In genomic region chr22:31943206-31943975, GRCh38 we compare ENCODE assay signal across 8 cellular contexts. TPM values are rescaled to one million over a fixed set of nuclear protein-coding genes. Genes with fewer than 3 reads are reported as not detected.
DNase-seq lines count a peak whose midpoint lies in the region; ATAC-seq, FAIRE-seq and TF ChIP-seq lines count a peak whose summit lies in the region.

No MANE protein-coding gene starts in this region.

- peak overlapping the region; percentile 35; the same call in 1 of the 2 replicates for H3K4me3 ChIP-seq in K562
- H3K4me3 ChIP-seq in mesendoderm (ENCODE audit: low read length): peak overlapping the region; percentile 34

- BruUV-seq in K562 (replicated peaks; lab: Mats Ljungman, UMichigan): TSS peak; percentile 89

- CTCF ChIA-PET in K562 (lab: Yijun Ruan, JAX; ENCODE audit: low intra/inter-chr PET ratio): no interaction called here

- H3K36me3 Mint-ChIP-seq in activated T-cell treated with anti-CD3 and anti-CD28 coated beads, Interleukin-2, amount 50 U/mL, for 4 hours (ENCODE audit: insufficient read depth): peaks cover 2% of the 10 kb centered on the region

- H3K9me3 Mint-ChIP-seq in activated T-cell treated with anti-CD3 and anti-CD28 coated beads, Interleukin-2, amount 50 U/mL, for 4 hours: no peaks in the 10 kb centered on the region

- WGBS in K562 (ENCODE audit: insufficient coverage, low coverage, missing lambda C conversion rate): 30% methylated on average over 14 of the region's 15 CpGs
- no CpG with 5 or more reads among the region's 15 CpGs for WGBS in mesendoderm (ENCODE audit: extremely low coverage, insufficient coverage, low lambda C conversion rate)

- H3K27me3 ChIP-seq in K562 (ENCODE audit: control insufficient read depth in 2 of 2, insufficient read depth in 2 of 2, low read length in 2 of 2) (no peaks in the 10 kb centered on the region), mesendoderm (ENCODE audit: insufficient read depth, low read length, poor library complexity) (no peaks in the 10 kb centered on the region)

- H3K18ac ChIP-seq in mesendoderm (ENCODE audit: low read length): peak overlapping the region; percentile 16

- H3K4me2 ChIP-seq in K562 (ENCODE audit: insufficient read depth, low read length) (peak overlapping the region; percentile 79), mesendoderm (ENCODE audit: low read length) (peak overlapping the region; percentile 88)

- H3K27ac ChIP-seq in K562 (ENCODE audit: extremely low read depth, low read depth, low read length) (peak overlapping the region; percentile 98), mesendoderm (ENCODE audit: low read depth, low read length) (peak overlapping the region; percentile 82)

- H2BK5ac ChIP-seq in mesendoderm (ENCODE audit: low read length): peak overlapping the region; percentile 27

- H3K27me3 Mint-ChIP-seq in activated T-cell treated with anti-CD3 and anti-CD28 coated beads, Interleukin-2, amount 50 U/mL, for 4 hours (ENCODE audit: low read depth): no peaks in the 10 kb centered on the region

- peak overlapping the region; percentile 1 for H2BK120ac ChIP-seq in mesendoderm (ENCODE audit: low read depth, low read length)

- no peak overlapping the region for H4K5ac ChIP-seq in mesendoderm (ENCODE audit: low read length)

- no peak for DNase-seq in activated T-cell treated with anti-CD3 and anti-CD28 coated beads, Interleukin-2, amount 50 U/mL, for 4 hours
- no peak for DNase-seq in activated T-cell treated with anti-CD3 and anti-CD28 coated beads, Interleukin-2, amount 50 U/mL, for 1 hour
- DNase-seq in K562 (ENCODE audit: extremely low read depth in 1 of 4, low spot score in 3 of 4) (no peak), mesendoderm (no peak), ureter (ENCODE audit: low spot score) (peak; percentile 48), AG08396 (ENCODE audit: low spot score) (no peak)

- H4K20me1 ChIP-seq in K562 (replicated peaks; ENCODE audit: control insufficient read depth, insufficient read depth, low read length): 0 out of 2 replicates have a peak, but pooled peaks cover 3% of the 10 kb centered on the region

- intact Hi-C loops in K562 (cut with micrococcal nuclease): no loop called here

- H3K9ac ChIP-seq in K562 (ENCODE audit: insufficient read depth in 1 of 2, low read depth in 2 of 2, low read length in 2 of 2) (peak overlapping the region; percentile 86 to 91), mesendoderm (ENCODE audit: low read length) (peak overlapping the region; percentile 91)

- H3K36me3 ChIP-seq in K562 (ENCODE audit: control insufficient read depth, insufficient read depth, low read length): peaks cover 30% of the 10 kb centered on the region
- H3K36me3 ChIP-seq in mesendoderm (ENCODE audit: control insufficient read depth, insufficient read depth, low read length): peaks cover 2% of the 10 kb centered on the region

- H3K79me1 ChIP-seq in mesendoderm (ENCODE audit: low read length): peaks cover 5% of the 10 kb centered on the region

- H3K79me2 ChIP-seq in K562 (ENCODE audit: control insufficient read depth, insufficient read depth, low read length): peaks cover 40% of the 10 kb centered on the region
- H3K79me2 ChIP-seq in mesendoderm (ENCODE audit: control insufficient read depth, insufficient read depth, low read length): peaks cover 37% of the 10 kb centered on the region

- H3K4me1 ChIP-seq in K562 (replicated peaks in 1 of 2; ENCODE audit: control insufficient read depth in 2 of 2, insufficient read depth in 2 of 2, low read length in 2 of 2) (peaks cover 20 to 24% of the 10 kb centered on the region in 2 experiments), mesendoderm (ENCODE audit: control insufficient read depth, low read depth, low read length) (no peaks in the 10 kb centered on the region)

- H2AK5ac ChIP-seq in mesendoderm (ENCODE audit: low read length): no peak overlapping the region

- peak overlapping the region; percentile 98 for H3K56ac ChIP-seq in mesendoderm (ENCODE audit: low read length)

- H3K4me1 Mint-ChIP-seq in activated T-cell treated with anti-CD3 and anti-CD28 coated beads, Interleukin-2, amount 50 U/mL, for 4 hours (ENCODE audit: low read depth): peaks cover 18% of the 10 kb centered on the region

- in situ Hi-C loops in K562 (cut with MboI): no loop called here

- no peak for TF ChIP-seq CTCF in K562 (IDR thresholded peaks at IDR 0.05 in 2 of 3, conservative IDR thresholded peaks at IDR 0.05 in 1 of 3; ENCODE audit: insufficient read depth in 2 of 3, low read depth in 1 of 3, low read length in 3 of 3)

- H2BK15ac ChIP-seq in mesendoderm (replicated peaks; ENCODE audit: low read depth): no peak overlapping the region

- no peak for ATAC-seq in activated T-cell treated with anti-CD3 and anti-CD28 coated beads, Interleukin-2, amount 50 U/mL, for 4 hours
- ATAC-seq in K562 (no peak), HG02571 (IDR thresholded peaks at IDR 0.05; ENCODE audit: unreplicated experiment) (no peak), HG03025 (IDR thresholded peaks at IDR 0.05; ENCODE audit: low FRiP score, unreplicated experiment) (no peak)

- no peaks in the 10 kb centered on the region for H3K9me3 ChIP-seq in K562 (replicated peaks; ENCODE audit: control insufficient read depth, insufficient read depth, low read depth, low read length)

- no peak for FAIRE-seq in K562 (lab: Jason Lieb, UNC)

- H2AFZ ChIP-seq in K562 (ENCODE audit: low read depth, low read length): peak overlapping the region; percentile 91

- H4K8ac ChIP-seq in mesendoderm (ENCODE audit: low read depth, low read length): no peak overlapping the region

- peak overlapping the region; percentile 66 for H3K4ac ChIP-seq in mesendoderm (ENCODE audit: low read depth, low read length)

- POLR2A ChIA-PET in K562 (lab: Yijun Ruan, JAX): no interaction called here

- TF ChIP-seq RAD21 in K562 (CRISPR knock-in tag; conservative IDR thresholded peaks at IDR 0.05 in 1 of 2, IDR thresholded peaks at IDR 0.05 in 1 of 2): no peak

- peak overlapping the region; percentile 6 for H3K23ac ChIP-seq in mesendoderm (ENCODE audit: low read length)

- TF ChIP-seq EP300 in K562 (IDR thresholded peaks at IDR 0.05; ENCODE audit: low read length): no peak

- peak overlapping the region; percentile 89 for H3K4me3 Mint-ChIP-seq in activated T-cell treated with anti-CD3 and anti-CD28 coated beads, Interleukin-2, amount 50 U/mL, for 4 hours

- H3K9me1 ChIP-seq in K562 (ENCODE audit: control insufficient read depth, insufficient read depth, low read length): no peaks in the 10 kb centered on the region

- peak; percentile 68 for TF ChIP-seq POLR2A in K562 (conservative IDR thresholded peaks at IDR 0.05)

TF ChIP-seq in K562, 482 proteins besides CTCF, POLR2A, EP300 and RAD21 (continues in another document):
- TF ChIP-seq ZNF512 (tag; IDR thresholded peaks at IDR 0.05) (no peak), CREBBP (IDR thresholded peaks at IDR 0.05; ENCODE audit: low read depth, low read length) (no peak), KDM5B (IDR thresholded peaks at IDR 0.05; ENCODE audit: insufficient replicate concordance, low read depth, low read length) (peak; percentile 25), ZNF140 (CRISPR knock-in tag; IDR thresholded peaks at IDR 0.05) (no peak)

RNA-seq across cellular contexts. Expression of gene YWHAH, which starts 0.9 kb away (rescaled TPM):
- 10 to 100 TPM; 63.0 to 88.6 (median 78.1) TPM for total RNA-seq in activated T-cell treated with anti-CD3 and anti-CD28 coated beads, Interleukin-2, amount 50 U/mL, for 4 hours
- total RNA-seq in K562 (2011; cell fraction: chromatin; rRNA removed; ENCODE audit: low replicate concordance): 39.0 and 61.0 TPM in 2 replicates
- 24.5 and 26.3 TPM in 2 replicates for total RNA-seq in K562 (2011; cell fraction: nucleolus; rRNA removed)
- total RNA-seq in K562 (2011; cell fraction: nucleoplasm; rRNA removed): 31.3 and 37.5 TPM in 2 replicates
- total RNA-seq in K562 (2014; rRNA removed) (97.3 and 109 TPM in 2 replicates), K562 (2014; rRNA removed; fragmentation: Illumina TruSeq; extraction: Trizol) (140 and 203 TPM in 2 replicates), K562 (2015; rRNA removed; fragmentation: Illumina TruSeq; extraction: Trizol) (106 and 114 TPM in 2 replicates), K562 (2021) (141 and 162 TPM in 2 replicates), ureter (86.7 TPM)
- polyA plus RNA-seq in K562 (2011; rRNA removed) (100 and 119 TPM in 2 replicates), K562 (2014; fragmentation: Illumina TruSeq; extraction: Trizol) (171 and 177 TPM in 2 replicates), K562 (2014; fragmentation: Nextera tagmentation; extraction: Ambion mirVana) (10 to 100 TPM; 32.0 to 39.6 TPM), K562 (2014; rRNA removed) (105 and 106 TPM in 2 replicates)
- polyA plus RNA-seq in K562 (2011; cell fraction: cytosol; rRNA removed): 104 and 112 TPM in 2 replicates
- 42.9 and 49.4 TPM in 2 replicates for polyA plus RNA-seq in K562 (2011; cell fraction: nucleus; rRNA removed)
- polyA plus RNA-seq in K562 (2012): 72.8 and 107 TPM in 2 replicates
- 72.4 and 90.3 TPM in 2 replicates for polyA minus RNA-seq in K562 (2011; rRNA and poly(A)+ RNA removed)
- polyA minus RNA-seq in K562 (2011; cell fraction: cytosol; rRNA and poly(A)+ RNA removed): 43.7 and 66.7 TPM in 2 replicates
- polyA minus RNA-seq in K562 (2011; cell fraction: nucleus; rRNA and poly(A)+ RNA removed): 13.2 and 25.0 TPM in 2 replicates
- polyA plus RNA-seq in mesendoderm (2013, experiment 1 of 2): 233 TPM
- 231 TPM for polyA plus RNA-seq in mesendoderm (2013, experiment 2 of 2)
